ENCODE assay signal across 8 cellular contexts in genomic region chr19:7516281-7516862, GRCh38. TPM values are rescaled to one million over a fixed set of nuclear protein-coding genes. Genes with fewer than 3 reads are reported as not detected.
DNase-seq lines count a peak whose midpoint lies in the region; ATAC-seq and TF ChIP-seq lines count a peak whose summit lies in the region.

No MANE protein-coding gene starts in this region.

- H3K36me3 ChIP-seq in ES-I3 (ENCODE audit: insufficient read depth, low read length), result no peaks in the 10 kb centered on the region
- no peaks in the 10 kb centered on the region for H3K36me3 ChIP-seq in SJCRH30

- DNase-seq in SJCRH30 (peak in 1 of 2 experiments; percentile 15), fibroblast of mammary gland (ENCODE audit: low read depth) (no peak), retina (peak; percentile 35), NCI-H2196 treated with DMSO at 0.1 percent for 48 hours (lab: John Stamatoyannopoulos, UW; ENCODE audit: unreplicated experiment) (no peak), NCI-H526 treated with DMSO at 0.1 percent for 48 hours (lab: John Stamatoyannopoulos, UW) (no peak)

- no peaks in the 10 kb centered on the region for H3K9me3 ChIP-seq in ES-I3 (ENCODE audit: control insufficient read depth, insufficient read depth, low read length)
- no peaks in the 10 kb centered on the region for H3K9me3 ChIP-seq in SJCRH30 (replicated peaks)

- H3K27me3 ChIP-seq in SJCRH30, result no peaks in the 10 kb centered on the region

- H3K4me3 ChIP-seq in SJCRH30 (peak overlapping the region; percentile 71), fibroblast of mammary gland (ENCODE audit: control insufficient read depth, low read depth, low read length) (peak overlapping the region; percentile 64)

- TF ChIP-seq CTCF in fibroblast of mammary gland (conservative IDR thresholded peaks at IDR 0.05; ENCODE audit: control insufficient read depth, insufficient read depth, low read depth, low read length), result no peak

- peak overlapping the region; percentile 45; the same call in 1 of the 2 replicates for H3K27ac ChIP-seq in SJCRH30

- H3K4me1 ChIP-seq in ES-I3 (ENCODE audit: insufficient read depth, low read length) (peaks cover 11% of the 10 kb centered on the region), SJCRH30 (peaks cover 3% of the 10 kb centered on the region; the same call in 1 of the 2 replicates)

- peak overlapping the region; percentile 76 for H3K9ac ChIP-seq in ES-I3 (ENCODE audit: low read depth, low read length)

- no peak for ATAC-seq in GM18867 (IDR thresholded peaks at IDR 0.05; ENCODE audit: unreplicated experiment)
- no peak for ATAC-seq in GM19324 (IDR thresholded peaks at IDR 0.05; ENCODE audit: low FRiP score, unreplicated experiment)

RNA-seq across cellular contexts. Expression of gene ZNF358, which starts 0.5 kb away (rescaled TPM):
- 28.8 and 33.8 TPM in 2 replicates for total RNA-seq in SJCRH30 (2014; rRNA removed; shearing (Covaris generic))

RNA-seq across cellular contexts. Expression of gene MCOLN1, which starts 6.1 kb away (rescaled TPM):
- 3.8 and 5.8 TPM in 2 replicates for total RNA-seq in SJCRH30 (2014; rRNA removed; shearing (Covaris generic))

RNA-seq across cellular contexts. Expression of gene PNPLA6, which starts 19.1 kb away (rescaled TPM):
- total RNA-seq in SJCRH30 (2014; rRNA removed; shearing (Covaris generic)), result 14.2 and 17.3 TPM in 2 replicates

RNA-seq across cellular contexts. Expression of gene PEX11G, which starts 27.5 kb away (rescaled TPM):
- not detected in 2 replicates for total RNA-seq in SJCRH30 (2014; rRNA removed; shearing (Covaris generic))
